Comparison of ENCODE assay signal across 19 cellular contexts in the genomic region with DNA sequence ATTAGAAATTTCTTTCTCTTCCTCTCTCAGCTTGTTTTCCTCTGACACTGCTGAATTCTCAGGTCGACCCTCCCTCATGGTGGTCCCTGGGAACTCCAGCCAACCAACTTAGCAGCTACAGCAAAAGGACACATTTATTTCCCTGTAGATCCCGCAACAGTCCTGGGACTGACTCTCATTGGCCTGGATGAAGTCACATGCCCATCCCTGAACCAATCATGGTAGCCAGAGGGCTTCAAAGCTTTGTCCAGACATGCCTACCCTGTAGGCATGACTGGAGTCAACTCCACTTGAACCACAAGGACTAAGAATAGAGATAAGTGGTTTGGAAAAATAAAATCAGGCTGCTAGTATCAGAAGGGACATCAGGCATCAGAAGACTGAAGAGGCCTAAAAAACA.
A peak's percentile ranks its signal among the peaks of the same experiment; 100 is the strongest.
DNase-seq lines count a peak whose midpoint lies in the region; ATAC-seq and TF ChIP-seq lines count a peak whose summit lies in the region.
"Had no signal": no experiment of that assay in that cellular context is flagged by ENCODE, and none has a peak within 500 bp of the region (broad histone marks: within the 10 kb centered on the region; RNA-seq: fewer than 3 reads in every experiment).

No MANE protein-coding gene starts in this region.

- H3K4me3 Mint-ChIP-seq in GM23338 (no peak overlapping the region), WTC11 (no peak overlapping the region), nephron (no peak overlapping the region), mesothelial cell of epicardium (no peak overlapping the region)
- H3K4me3 Mint-ChIP-seq: CD4-positive, CD25-positive, alpha-beta regulatory T cell; CD8-positive, alpha-beta memory T cell had no signal

- peaks cover 2% of the 10 kb centered on the region for H3K27me3 Mint-ChIP-seq in GM23338 (ENCODE audit: insufficient read depth, low read depth, poor library complexity)
- peaks cover 3% of the 10 kb centered on the region; the same call in 1 of the 2 replicates for H3K27me3 Mint-ChIP-seq in WTC11 (ENCODE audit: low read depth)
- H3K27me3 Mint-ChIP-seq in nephron (ENCODE audit: low read depth), result no peaks in the 10 kb centered on the region
- H3K27me3 Mint-ChIP-seq in mesothelial cell of epicardium (ENCODE audit: low read depth), result peaks cover 4% of the 10 kb centered on the region
- H3K27me3 Mint-ChIP-seq: CD4-positive, CD25-positive, alpha-beta regulatory T cell had no signal

- H3K4me2 ChIP-seq in GM23338, result no peak overlapping the region

- CTCF ChIA-PET in WTC11 (lab: Charles Lee), result no interaction called here

- peak overlapping the region; percentile 57; the same call in 1 of the 2 replicates for H2AFZ ChIP-seq in GM23338

- no peak for ATAC-seq in GM23338
- no peak for ATAC-seq in WTC11
- ATAC-seq: GM12878 had no signal

- no peaks in the 10 kb centered on the region for H3F3A ChIP-seq in GM23338 (replicated peaks; ENCODE audit: low read depth)

- TF ChIP-seq CTCF in GM23338 (conservative IDR thresholded peaks at IDR 0.05; ENCODE audit: low read depth in 2 of 2), result no peak
- no peak for TF ChIP-seq CTCF in WTC11 (IDR thresholded peaks at IDR 0.05)
- TF ChIP-seq CTCF in nephron (IDR thresholded peaks at IDR 0.05; ENCODE audit: unreplicated experiment in 3 of 3), result no peak
- TF ChIP-seq CTCF in testis (IDR thresholded peaks at IDR 0.05), result no peak
- TF ChIP-seq CTCF in mesothelial cell of epicardium (IDR thresholded peaks at IDR 0.05; ENCODE audit: unreplicated experiment), result no peak

- H3K36me3 ChIP-seq in GM23338 (ENCODE audit: insufficient read depth) (no peaks in the 10 kb centered on the region), testis (ENCODE audit: low read depth, missing control alignments) (no peaks in the 10 kb centered on the region)
- H3K36me3 ChIP-seq: BE2C, HAP-1 had no signal

- H3K4me1 Mint-ChIP-seq in GM23338, result peaks cover 3% of the 10 kb centered on the region; the same call in 2 of the 3 replicates
- H3K4me1 Mint-ChIP-seq in WTC11, result peaks cover 6% of the 10 kb centered on the region
- H3K4me1 Mint-ChIP-seq in nephron, result peaks cover 42% of the 10 kb centered on the region
- H3K4me1 Mint-ChIP-seq in mesothelial cell of epicardium, result peaks cover 38% of the 10 kb centered on the region
- H3K4me1 Mint-ChIP-seq: CD8-positive, alpha-beta memory T cell had no signal

- H3K4me1 ChIP-seq in GM23338 (ENCODE audit: insufficient read depth), result peaks cover 5% of the 10 kb centered on the region; the same call in 1 of the 2 replicates
- no peaks in the 10 kb centered on the region for H3K4me1 ChIP-seq in testis
- H3K4me1 ChIP-seq: BE2C, HAP-1 had no signal

- no peak for TF ChIP-seq POLR2A in testis (IDR thresholded peaks at IDR 0.05)

- H3K9me3 ChIP-seq in testis, result no peaks in the 10 kb centered on the region
- H3K9me3 ChIP-seq: BE2C, HAP-1 had no signal

- H3K27ac ChIP-seq in GM23338 (ENCODE audit: low read depth) (no peak overlapping the region), testis (no peak overlapping the region)
- H3K27ac ChIP-seq: HL-60 had no signal

- H3K9me3 Mint-ChIP-seq in GM23338, result no peaks in the 10 kb centered on the region
- H3K9me3 Mint-ChIP-seq in WTC11, result peaks cover 11% of the 10 kb centered on the region
- no peaks in the 10 kb centered on the region for H3K9me3 Mint-ChIP-seq in nephron
- H3K9me3 Mint-ChIP-seq in mesothelial cell of epicardium, result no peaks in the 10 kb centered on the region

- peaks cover 7% of the 10 kb centered on the region; the same call in 1 of the 2 replicates for H3K9me2 ChIP-seq in GM23338 (ENCODE audit: insufficient read depth)

- H3K79me2 ChIP-seq in GM23338 (replicated peaks; ENCODE audit: insufficient read depth), result no peaks in the 10 kb centered on the region

- H3K27ac Mint-ChIP-seq in GM23338, result no peak overlapping the region
- H3K27ac Mint-ChIP-seq in WTC11, result no peak overlapping the region
- H3K27ac Mint-ChIP-seq in nephron, result peak overlapping the region; percentile 29 to 40 (median 33)
- no peak overlapping the region for H3K27ac Mint-ChIP-seq in mesothelial cell of epicardium
- H3K27ac Mint-ChIP-seq: CD4-positive, CD25-positive, alpha-beta regulatory T cell; CD8-positive, alpha-beta memory T cell had no signal

- POLR2A ChIA-PET in WTC11 (lab: Charles Lee), result no interaction called here

- no peaks in the 10 kb centered on the region for H4K20me1 ChIP-seq in GM23338 (replicated peaks; ENCODE audit: insufficient read depth)

- no peak overlapping the region for H3K4me3 ChIP-seq in GM23338
- H3K4me3 ChIP-seq in testis, result peak overlapping the region in 1 of 2 donors; percentile 14
- H3K4me3 ChIP-seq: GM12878, HAP-1 had no signal

- H3K36me3 Mint-ChIP-seq in GM23338 (ENCODE audit: low read depth), result no peaks in the 10 kb centered on the region; the same call in 2 of the 3 replicates
- H3K36me3 Mint-ChIP-seq in WTC11, result no peaks in the 10 kb centered on the region
- no peaks in the 10 kb centered on the region for H3K36me3 Mint-ChIP-seq in nephron (ENCODE audit: low read depth)
- H3K36me3 Mint-ChIP-seq in mesothelial cell of epicardium, result no peaks in the 10 kb centered on the region
- H3K36me3 Mint-ChIP-seq: CD4-positive, CD25-positive, alpha-beta regulatory T cell; CD8-positive, alpha-beta memory T cell had no signal

- intact Hi-C loops in testis (cut with DNase I; ENCODE audit: low total_unique reads), result no loop called here

- 65 to 71% methylated on average over 2 of the region's 2 CpGs for WGBS in testis, 2 donors

- H3K27me3 ChIP-seq in GM23338 (ENCODE audit: insufficient read depth) (no peaks in the 10 kb centered on the region), testis (no peaks in the 10 kb centered on the region)
- H3K27me3 ChIP-seq: BE2C had no signal

- DNase-seq in GM23338 (ENCODE audit: low spot score) (no peak), WTC11 (ENCODE audit: low spot score) (no peak), testis (peak; percentile 33), cerebellar cortex (ENCODE audit: low spot score) (no peak), NCI-H2196 treated with DMSO at 0.1 percent for 48 hours (lab: John Stamatoyannopoulos, UW; ENCODE audit: unreplicated experiment) (no peak), mesothelial cell of epicardium (ENCODE audit: low spot score in 2 of 2, unreplicated experiment in 2 of 2) (no peak)
- DNase-seq: BE2C; C1 segment of cervical spinal cord; CD4-positive, CD25-positive, alpha-beta regulatory T cell; CD8-positive, alpha-beta memory T cell; COR-L47; DMS 273 treated with DMSO at 0.1 percent for 48 hours; DMS53; DND-41; EL had no signal

TF ChIP-seq in GM23338, 12 proteins besides CTCF, POLR2A, EP300 and RAD21 (continues in another document):
- TF ChIP-seq EZH2 (IDR thresholded peaks at IDR 0.05; ENCODE audit: low read depth, unreplicated experiment) (no peak), EZH2phosphoT487 (IDR thresholded peaks at IDR 0.05; ENCODE audit: unreplicated experiment) (no peak), CREB1 (CRISPR knock-in tag; IDR thresholded peaks at IDR 0.05; ENCODE audit: low read depth) (no peak), ZNF114 (CRISPR knock-in tag; IDR thresholded peaks at IDR 0.05) (no peak), NANOG (IDR thresholded peaks at IDR 0.05; ENCODE audit: borderline replicate concordance) (no peak), STAT1 (IDR thresholded peaks at IDR 0.05; ENCODE audit: unreplicated experiment) (no peak)

TF ChIP-seq in WTC11, 78 proteins besides CTCF, POLR2A, EP300 and RAD21:
- TF ChIP-seq MLX (CRISPR knock-in tag; IDR thresholded peaks at IDR 0.05), result no peak
- no peak for TF ChIP-seq RELA (CRISPR knock-in tag; IDR thresholded peaks at IDR 0.05; ENCODE audit: borderline replicate concordance)
- no peak for TF ChIP-seq ZNF423 (CRISPR knock-in tag; IDR thresholded peaks at IDR 0.05)
- TF ChIP-seq, protein P1, sequence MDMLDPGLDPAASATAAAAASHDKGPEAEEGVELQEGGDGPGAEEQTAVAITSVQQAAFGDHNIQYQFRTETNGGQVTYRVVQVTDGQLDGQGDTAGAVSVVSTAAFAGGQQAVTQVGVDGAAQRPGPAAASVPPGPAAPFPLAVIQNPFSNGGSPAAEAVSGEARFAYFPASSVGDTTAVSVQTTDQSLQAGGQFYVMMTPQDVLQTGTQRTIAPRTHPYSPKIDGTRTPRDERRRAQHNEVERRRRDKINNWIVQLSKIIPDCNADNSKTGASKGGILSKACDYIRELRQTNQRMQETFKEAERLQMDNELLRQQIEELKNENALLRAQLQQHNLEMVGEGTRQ (CRISPR knock-in tag; IDR thresholded peaks at IDR 0.05), result peak; percentile 27; the same call in 1 of the 2 replicates
- TF ChIP-seq ZNF138 (CRISPR knock-in tag; conservative IDR thresholded peaks at IDR 0.05), result no peak
- TF ChIP-seq, protein P2, sequence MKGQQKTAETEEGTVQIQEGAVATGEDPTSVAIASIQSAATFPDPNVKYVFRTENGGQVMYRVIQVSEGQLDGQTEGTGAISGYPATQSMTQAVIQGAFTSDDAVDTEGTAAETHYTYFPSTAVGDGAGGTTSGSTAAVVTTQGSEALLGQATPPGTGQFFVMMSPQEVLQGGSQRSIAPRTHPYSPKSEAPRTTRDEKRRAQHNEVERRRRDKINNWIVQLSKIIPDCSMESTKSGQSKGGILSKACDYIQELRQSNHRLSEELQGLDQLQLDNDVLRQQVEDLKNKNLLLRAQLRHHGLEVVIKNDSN (CRISPR knock-in tag; IDR thresholded peaks at IDR 0.05), result no peak
- TF ChIP-seq TCF7 (CRISPR knock-in tag; IDR thresholded peaks at IDR 0.05; ENCODE audit: low read depth), result no peak

Comparison
In these comparisons a context has a peak if more than half of its experiments do, and no peak if none do; other contexts are left out.
1. H3K27ac Mint-ChIP-seq: peak in nephron (3 of 3); none in GM23338 (single experiment), WTC11 (single experiment) and mesothelial cell of epicardium (single experiment).